ENCODE assay signal across 8 cellular contexts in genomic region chr17:27546624-27547300, GRCh38.
A peak's percentile ranks its signal among the peaks of the same experiment; 100 is the strongest.
DNase-seq lines count a peak whose midpoint lies in the region; ATAC-seq and TF ChIP-seq lines count a peak whose summit lies in the region.

No MANE protein-coding gene starts in this region.

- no peaks in the 10 kb centered on the region for H3K9me3 Mint-ChIP-seq in CD4-positive, CD25-positive, alpha-beta regulatory T cell

- H3K36me3 ChIP-seq in CD4-positive, CD25-positive, alpha-beta regulatory T cell (ENCODE audit: control insufficient read depth, insufficient read depth, low read length) = peaks cover 2% of the 10 kb centered on the region
- no peaks in the 10 kb centered on the region for H3K36me3 ChIP-seq in OCI-LY3 (replicated peaks; ENCODE audit: low read depth, low read length)

- no peak for ATAC-seq in CD4-positive, CD25-positive, alpha-beta regulatory T cell (ENCODE audit: low read depth in 2 of 2)
- peak; percentile 23 for ATAC-seq in GM19023 (IDR thresholded peaks at IDR 0.05; ENCODE audit: unreplicated experiment)
- no peak for ATAC-seq in GM21381 (IDR thresholded peaks at IDR 0.05; ENCODE audit: unreplicated experiment)

- no peaks in the 10 kb centered on the region for H3K27me3 Mint-ChIP-seq in CD4-positive, CD25-positive, alpha-beta regulatory T cell

- no peak for DNase-seq in CD4-positive, CD25-positive, alpha-beta regulatory T cell
- DNase-seq in iris pigment epithelial cell (ENCODE audit: low read depth) (peak; percentile 46), GM20000 (ENCODE audit: low spot score) (no peak), NCI-H2196 treated with DMSO at 0.1 percent for 48 hours (lab: John Stamatoyannopoulos, UW; ENCODE audit: unreplicated experiment) (no peak), caudate nucleus (lab: John Stamatoyannopoulos, UW) (no peak)

- H3K36me3 Mint-ChIP-seq in CD4-positive, CD25-positive, alpha-beta regulatory T cell = peaks cover 10% of the 10 kb centered on the region

- peak overlapping the region in 2 of 3 donors; percentile 39 to 84 for H3K27ac Mint-ChIP-seq in CD4-positive, CD25-positive, alpha-beta regulatory T cell

- no peaks in the 10 kb centered on the region for H3K79me2 ChIP-seq in OCI-LY3 (ENCODE audit: low read length)

- H3K4me3 ChIP-seq in CD4-positive, CD25-positive, alpha-beta regulatory T cell (ENCODE audit: low read depth, low read length) = no peak overlapping the region
- peak overlapping the region; percentile 21; the same call in 1 of the 2 replicates for H3K4me3 ChIP-seq in OCI-LY3 (ENCODE audit: low read length)

- no peak overlapping the region for H3K27ac ChIP-seq in CD4-positive, CD25-positive, alpha-beta regulatory T cell (ENCODE audit: insufficient read depth, low read length, poor library complexity, severe bottlenecking)
- H3K27ac ChIP-seq in OCI-LY3 (ENCODE audit: low read length) (no peak overlapping the region), caudate nucleus (ENCODE audit: low read depth, low read length) (no peak overlapping the region)

- TF ChIP-seq CTCF in OCI-LY3 (IDR thresholded peaks at IDR 0.05; ENCODE audit: low read depth, low read length) (no peak), GM20000 (IDR thresholded peaks at IDR 0.05; ENCODE audit: extremely low read depth, missing control alignments) (no peak)

- H3K4me3 Mint-ChIP-seq in CD4-positive, CD25-positive, alpha-beta regulatory T cell = peak overlapping the region in 1 of 4 donors; percentile 27

- no peak overlapping the region for H2AFZ ChIP-seq in OCI-LY3 (ENCODE audit: low read depth, low read length)

- no peak overlapping the region for H3K9ac ChIP-seq in OCI-LY3 (ENCODE audit: low read length)

- H3K4me2 ChIP-seq in OCI-LY3 (ENCODE audit: low read length) = peak overlapping the region; percentile 59

- peaks cover 44% of the 10 kb centered on the region for H4K20me1 ChIP-seq in OCI-LY3 (ENCODE audit: insufficient read depth, low read length)

- H3K27me3 ChIP-seq in CD4-positive, CD25-positive, alpha-beta regulatory T cell (ENCODE audit: control insufficient read depth, insufficient read depth, low read length) = no peaks in the 10 kb centered on the region
- peaks cover 86% of the 10 kb centered on the region for H3K27me3 ChIP-seq in OCI-LY3 (ENCODE audit: low read depth, low read length)

- no peaks in the 10 kb centered on the region for H3K9me3 ChIP-seq in CD4-positive, CD25-positive, alpha-beta regulatory T cell (ENCODE audit: control insufficient read depth in 2 of 2, low read length in 2 of 2)
- no peaks in the 10 kb centered on the region for H3K9me3 ChIP-seq in OCI-LY3 (ENCODE audit: insufficient read depth, low read length)

- peaks cover 19% of the 10 kb centered on the region for H3K4me1 ChIP-seq in CD4-positive, CD25-positive, alpha-beta regulatory T cell (ENCODE audit: control insufficient read depth, insufficient read depth, low read length, poor library complexity, severe bottlenecking)
- H3K4me1 ChIP-seq in OCI-LY3 (ENCODE audit: low read length) = peaks cover 40% of the 10 kb centered on the region

- H3K4me1 Mint-ChIP-seq in CD4-positive, CD25-positive, alpha-beta regulatory T cell = peaks cover 26 to 53% (median 40%) of the 10 kb centered on the region in 4 donors
